In genomic region chr4:138140879-138141278, GRCh38 we compare ENCODE assay signal across 1 cellular context.
TF ChIP-seq lines count a peak whose summit lies in the region.

No MANE protein-coding gene starts in this region.

TF ChIP-seq in K562, 482 proteins besides CTCF, POLR2A, EP300 and RAD21 (continued from another document):
- no peak for TF ChIP-seq STAT5A (IDR thresholded peaks at IDR 0.05; ENCODE audit: borderline replicate concordance, low read length)
TF ChIP-seq in K562: peak in this region for 0.
